1 cellular context compared by ENCODE assay signal in genomic region chr22:31244044-31244942, GRCh38.
TF ChIP-seq lines count a peak whose summit lies in the region.

No MANE protein-coding gene starts in this region.

TF ChIP-seq in HEK293, 187 proteins besides CTCF, POLR2A, EP300 and RAD21 (continued from another document):
- TF ChIP-seq INSM2 (tag by site-specific recombination; IDR thresholded peaks at IDR 0.05): no peak
- no peak for TF ChIP-seq ZNF792 (tag by site-specific recombination; IDR thresholded peaks at IDR 0.05)
- no peak for TF ChIP-seq ZNF121 (tag by site-specific recombination; IDR thresholded peaks at IDR 0.05)
- TF ChIP-seq ZNF549 (tag by site-specific recombination; IDR thresholded peaks at IDR 0.05): no peak
- TF ChIP-seq ZFHX2 (tag by site-specific recombination; conservative IDR thresholded peaks at IDR 0.05): peak; percentile 38; the same call in 1 of the 2 replicates
- no peak for TF ChIP-seq PBX3 (CRISPR knock-in tag; IDR thresholded peaks at IDR 0.05)
- TF ChIP-seq ZBTB7A (tag by site-specific recombination; IDR thresholded peaks at IDR 0.05; ENCODE audit: low read depth): no peak
- TF ChIP-seq ZNF610 (tag by site-specific recombination; IDR thresholded peaks at IDR 0.05; ENCODE audit: borderline replicate concordance): no peak
TF ChIP-seq in HEK293: peak in this region for 3.
